Comparison of ENCODE assay signal across 18 cellular contexts in genomic region chr17:79370594-79370993, GRCh38.
A peak's percentile ranks its signal among the peaks of the same experiment; 100 is the strongest.
DNase-seq lines count a peak whose midpoint lies in the region; ATAC-seq and TF ChIP-seq lines count a peak whose summit lies in the region.
"Had no signal": no experiment of that assay in that cellular context is flagged by ENCODE, and none has a peak within 500 bp of the region (broad histone marks: within the 10 kb centered on the region; RNA-seq: fewer than 3 reads in every experiment).

No MANE protein-coding gene starts in this region.

- intact Hi-C loops in left cardiac atrium (cut with DNase I), result no loop called here
- intact Hi-C loops in cardiac septum (cut with DNase I), result no loop called here

- H3K36me3 Mint-ChIP-seq in endothelial cell (ENCODE audit: low read depth, unreplicated experiment), result no peaks in the 10 kb centered on the region
- H3K36me3 Mint-ChIP-seq: CD4-positive, CD25-positive, alpha-beta regulatory T cell had no signal

- H3K9me3 ChIP-seq in OCI-LY3 (ENCODE audit: insufficient read depth, low read length) (no peaks in the 10 kb centered on the region), osteoblast (ENCODE audit: low read depth, low read length) (no peaks in the 10 kb centered on the region)
- H3K9me3 ChIP-seq: A549, Caco-2 had no signal

- no peak overlapping the region for H3K27ac Mint-ChIP-seq in endothelial cell (ENCODE audit: unreplicated experiment)
- H3K27ac Mint-ChIP-seq: HFFc6 had no signal

- no peak for ATAC-seq in left cardiac atrium
- ATAC-seq: A549, K562 had no signal

- H4K20me1 ChIP-seq in OCI-LY3 (ENCODE audit: insufficient read depth, low read length) (no peaks in the 10 kb centered on the region), osteoblast (ENCODE audit: insufficient read depth, low read length) (no peaks in the 10 kb centered on the region)

- H3K4me1 ChIP-seq in OCI-LY3 (ENCODE audit: low read length) (no peaks in the 10 kb centered on the region), osteoblast (ENCODE audit: insufficient read depth, low read length) (no peaks in the 10 kb centered on the region)
- H3K4me1 ChIP-seq: A549, Caco-2 had no signal

- H3K4me3 ChIP-seq in OCI-LY3 (ENCODE audit: low read length) (no peak overlapping the region), osteoblast (ENCODE audit: insufficient read depth, low read length) (no peak overlapping the region)
- H3K4me3 ChIP-seq: A549, GM23248, K562 had no signal

- TF ChIP-seq CTCF in OCI-LY3 (IDR thresholded peaks at IDR 0.05; ENCODE audit: low read depth, low read length) (peak; percentile 5; the same call in 1 of the 2 replicates), endothelial cell (IDR thresholded peaks at IDR 0.05; ENCODE audit: unreplicated experiment) (no peak), osteoblast (IDR thresholded peaks at IDR 0.05; ENCODE audit: extremely low read depth, low read depth, low read length) (no peak)

- H3K79me2 ChIP-seq in OCI-LY3 (ENCODE audit: low read length) (no peaks in the 10 kb centered on the region), osteoblast (ENCODE audit: insufficient read depth, low read length) (no peaks in the 10 kb centered on the region)

- no peak overlapping the region for H3K4me2 ChIP-seq in OCI-LY3 (ENCODE audit: low read length)
- H3K4me2 ChIP-seq in osteoblast (ENCODE audit: insufficient read depth, low read length), result no peak overlapping the region
- H3K4me2 ChIP-seq: A549 had no signal

- H3K27ac ChIP-seq in OCI-LY3 (ENCODE audit: low read length) (no peak overlapping the region), osteoblast (ENCODE audit: low read depth, low read length) (no peak overlapping the region)
- H3K27ac ChIP-seq: 22Rv1, A549, GM23248 had no signal

- H3K27me3 Mint-ChIP-seq in endothelial cell (ENCODE audit: unreplicated experiment), result peaks cover 6% of the 10 kb centered on the region

- H3K27me3 ChIP-seq in OCI-LY3 (ENCODE audit: low read depth, low read length) (peaks cover 21% of the 10 kb centered on the region), osteoblast (ENCODE audit: insufficient read depth, low read length) (peaks cover 10% of the 10 kb centered on the region)

- H3K4me1 Mint-ChIP-seq in endothelial cell (ENCODE audit: unreplicated experiment), result no peaks in the 10 kb centered on the region
- H3K4me1 Mint-ChIP-seq: CD4-positive, CD25-positive, alpha-beta regulatory T cell had no signal

- no peaks in the 10 kb centered on the region for H3K9me3 Mint-ChIP-seq in endothelial cell (ENCODE audit: unreplicated experiment)
- H3K9me3 Mint-ChIP-seq: CD4-positive, CD25-positive, alpha-beta regulatory T cell; HFFc6 had no signal

- DNase-seq in left cardiac atrium, result peak; percentile 1
- no peak for DNase-seq in cardiac septum (ENCODE audit: low spot score)
- DNase-seq in endothelial cell (ENCODE audit: low spot score), result no peak
- peak; percentile 62 for DNase-seq in osteoblast (ENCODE audit: insufficient read length, low spot score, missing footprints)
- DNase-seq in NCI-H774 (lab: John Stamatoyannopoulos, UW), result no peak
- no peak for DNase-seq in NCI-H510A treated with DMSO at 0.1 percent for 48 hours (lab: John Stamatoyannopoulos, UW)
- no peak for DNase-seq in NCI-H226
- DNase-seq: C1 segment of cervical spinal cord; Caco-2; CD4-positive, CD25-positive, alpha-beta regulatory T cell; GM23248; HCEC 1CT; HFFc6; IMR-90 had no signal

- H3K36me3 ChIP-seq in OCI-LY3 (replicated peaks; ENCODE audit: low read depth, low read length) (no peaks in the 10 kb centered on the region), osteoblast (ENCODE audit: insufficient read depth, low read length) (no peaks in the 10 kb centered on the region)

- H3K4me3 Mint-ChIP-seq in endothelial cell (ENCODE audit: unreplicated experiment), result peak overlapping the region; percentile 10
- H3K4me3 Mint-ChIP-seq: CD4-positive, CD25-positive, alpha-beta regulatory T cell; HFFc6 had no signal

- H2AFZ ChIP-seq in OCI-LY3 (ENCODE audit: low read depth, low read length) (no peak overlapping the region), osteoblast (ENCODE audit: low read length) (no peak overlapping the region)
- H2AFZ ChIP-seq: GM23248 had no signal

- no peak overlapping the region for H3K9ac ChIP-seq in OCI-LY3 (ENCODE audit: low read length)
- H3K9ac ChIP-seq: GM23248 had no signal

Comparison
In these comparisons a context has a peak if more than half of its experiments do, and no peak if none do; other contexts are left out.
1. DNase-seq: peak in left cardiac atrium (single experiment) and osteoblast (single experiment); none in cardiac septum (single experiment), endothelial cell (single experiment), NCI-H774 (single experiment), NCI-H510A treated with DMSO at 0.1 percent for 48 hours (single experiment) and NCI-H226 (single experiment).